In genomic region chr14:61420326-61420725, GRCh38 we compare ENCODE assay signal across 9 cellular contexts.
DNase-seq lines count a peak whose midpoint lies in the region; ATAC-seq, FAIRE-seq and TF ChIP-seq lines count a peak whose summit lies in the region.
"Had no signal": no experiment of that assay in that cellular context is flagged by ENCODE, and none has a peak within 500 bp of the region (broad histone marks: within the 10 kb centered on the region; RNA-seq: fewer than 3 reads in every experiment).

No MANE protein-coding gene starts in this region.

- no peaks in the 10 kb centered on the region for H3K9me3 ChIP-seq in CD8-positive, alpha-beta T cell (ENCODE audit: low read length)
- no peaks in the 10 kb centered on the region for H3K9me3 ChIP-seq in small intestine (ENCODE audit: control insufficient read depth, low read depth)
- H3K9me3 ChIP-seq in H9 (ENCODE audit: control insufficient read depth, low read depth, low read length), result no peaks in the 10 kb centered on the region
- H3K9me3 ChIP-seq: ovary had no signal

- 67 to 86% (median 79%) methylated on average over 4 of the region's 4 CpGs for WGBS in small intestine, 3 donors
- WGBS in H9 (ENCODE audit: extremely low coverage, insufficient read length, low lambda C conversion rate), result no CpG with 5 or more reads among the region's 4 CpGs

- H3K4me3 ChIP-seq in CD8-positive, alpha-beta T cell (ENCODE audit: low read depth, low read length), result no peak overlapping the region
- H3K4me3 ChIP-seq in small intestine (ENCODE audit: low read depth in 1 of 2, low read length in 2 of 2), result no peak overlapping the region
- H3K4me3 ChIP-seq: ovary had no signal

- H3K23ac ChIP-seq in H9 (ENCODE audit: insufficient read length, low read depth, low read length), result no peak overlapping the region

- no peaks in the 10 kb centered on the region for H3K79me1 ChIP-seq in H9 (ENCODE audit: insufficient read depth, low read depth, low read length, poor library complexity, severe bottlenecking)

- H3K4me1 Mint-ChIP-seq in CD8-positive, alpha-beta T cell (ENCODE audit: low read depth), result peaks cover 89% of the 10 kb centered on the region
- peaks cover 92% of the 10 kb centered on the region for H3K4me1 Mint-ChIP-seq in activated naive CD8-positive, alpha-beta T cell treated with anti-CD3 and anti-CD28 coated beads for 36 hours
- H3K4me1 Mint-ChIP-seq in H9, result peaks cover 10 to 16% of the 10 kb centered on the region in 2 experiments

- H3K18ac ChIP-seq in H9 (ENCODE audit: insufficient read length, low read depth, low read length), result no peak overlapping the region

- no peaks in the 10 kb centered on the region for H3K23me2 ChIP-seq in H9 (ENCODE audit: insufficient read length, low read depth, low read length, poor library complexity, severe bottlenecking)

- no peak overlapping the region for H3K27ac ChIP-seq in CD8-positive, alpha-beta T cell (ENCODE audit: low read depth, low read length)
- H3K27ac ChIP-seq in small intestine (ENCODE audit: low read depth in 1 of 2, low read length in 1 of 2), result no peak overlapping the region
- H3K27ac ChIP-seq in H9 (ENCODE audit: insufficient read length, low read depth, low read length), result no peak overlapping the region
- H3K27ac ChIP-seq: ovary had no signal

- H2BK20ac ChIP-seq in H9 (ENCODE audit: low read depth, low read length, poor library complexity, severe bottlenecking), result no peak overlapping the region

- H3T11ph ChIP-seq in H9 (ENCODE audit: low read length), result no peak overlapping the region

- no peaks in the 10 kb centered on the region for H3K9me3 Mint-ChIP-seq in CD8-positive, alpha-beta T cell
- H3K9me3 Mint-ChIP-seq in activated naive CD8-positive, alpha-beta T cell treated with anti-CD3 and anti-CD28 coated beads for 36 hours, result peaks cover 13% of the 10 kb centered on the region
- peaks cover 6 to 7% of the 10 kb centered on the region in 2 experiments; a peak in 3 of 5 replicates for H3K9me3 Mint-ChIP-seq in H9

- TF ChIP-seq CTCF in CD8-positive, alpha-beta T cell (IDR thresholded peaks at IDR 0.05), result no peak
- TF ChIP-seq CTCF in D721Med (IDR thresholded peaks at IDR 0.05; ENCODE audit: insufficient read depth, missing control alignments), result no peak
- TF ChIP-seq CTCF in H9 (conservative IDR thresholded peaks at IDR 0.05), result no peak

- no peak overlapping the region for H2AFZ ChIP-seq in H9 (ENCODE audit: low read length)

- no peak overlapping the region for H2BK120ac ChIP-seq in H9 (ENCODE audit: low read depth, low read length, poor library complexity, severe bottlenecking)

- no peaks in the 10 kb centered on the region for H3K79me2 ChIP-seq in H9 (ENCODE audit: insufficient read depth, low read length)

- H4K91ac ChIP-seq in H9 (ENCODE audit: insufficient read length, low read depth, low read length), result no peak overlapping the region

- no peak for FAIRE-seq in D721Med (lab: Jason Lieb, UNC)
- FAIRE-seq in small intestine (lab: Jason Lieb, UNC), result no peak

- peaks cover 2% of the 10 kb centered on the region for H4K20me1 ChIP-seq in H9 (ENCODE audit: control insufficient read depth, insufficient read depth, insufficient read length)

- peaks cover 85% of the 10 kb centered on the region for H3K4me1 ChIP-seq in CD8-positive, alpha-beta T cell (ENCODE audit: insufficient read depth, low read length)
- H3K4me1 ChIP-seq in small intestine (ENCODE audit: control insufficient read depth in 2 of 2, insufficient read depth in 1 of 2, low read depth in 1 of 2, low read length in 1 of 2) (peaks cover 0 to 2% of the 10 kb centered on the region in 2 donors), H9 (ENCODE audit: insufficient read depth, low read length) (no peaks in the 10 kb centered on the region)

- intact Hi-C loops in CD8-positive, alpha-beta T cell (cut with DNase I, micrococcal nuclease), result loop anchor here in 1 of 2 experiments (2.0 to 5.0 kb wide), 2 partner anchors 18 to 33 kb away; no protein-coding TSS in a partner anchor

- H2BK12ac ChIP-seq in H9 (ENCODE audit: insufficient read length, low read depth, low read length), result no peak overlapping the region

- peak overlapping the region; percentile 61 for H3K4me3 Mint-ChIP-seq in CD8-positive, alpha-beta T cell
- H3K4me3 Mint-ChIP-seq in activated naive CD8-positive, alpha-beta T cell treated with anti-CD3 and anti-CD28 coated beads for 36 hours, result peak overlapping the region; percentile 46
- no peak overlapping the region for H3K4me3 Mint-ChIP-seq in H9

- no peak overlapping the region for H2BK5ac ChIP-seq in H9 (ENCODE audit: insufficient read length, low read length)

- H3K36me3 Mint-ChIP-seq in CD8-positive, alpha-beta T cell, result peaks cover 42% of the 10 kb centered on the region
- H3K36me3 Mint-ChIP-seq in activated naive CD8-positive, alpha-beta T cell treated with anti-CD3 and anti-CD28 coated beads for 36 hours, result peaks cover 68% of the 10 kb centered on the region
- peaks cover 3 to 4% (median 3%) of the 10 kb centered on the region in 3 experiments; a peak in 4 of 7 replicates for H3K36me3 Mint-ChIP-seq in H9 (ENCODE audit: insufficient read depth in 1 of 3, low read depth in 3 of 3)

- H4K8ac ChIP-seq in H9 (replicated peaks; ENCODE audit: insufficient read length, low read depth, low read length), result no peak overlapping the region

- no peak overlapping the region for H3K9ac ChIP-seq in H9 (ENCODE audit: extremely low read depth, insufficient read length, low read length)

- H3K27ac Mint-ChIP-seq in CD8-positive, alpha-beta T cell, result peak overlapping the region; percentile 96
- peak overlapping the region; percentile 94 for H3K27ac Mint-ChIP-seq in activated naive CD8-positive, alpha-beta T cell treated with anti-CD3 and anti-CD28 coated beads for 36 hours
- peak overlapping the region in 1 of 3 experiments; percentile 45; a peak in 1 of 7 replicates for H3K27ac Mint-ChIP-seq in H9

- POLR2A ChIA-PET in CD8-positive, alpha-beta T cell (lab: Charles Lee), result interaction anchor here (1.0 to 2.3 kb wide), 7 partner anchors 10 to 59 kb away, joined by 3 to 7 read pairs (median 3); no protein-coding TSS in a partner anchor

- peak; percentile 62 for ATAC-seq in CD8-positive, alpha-beta T cell

- H3K4ac ChIP-seq in H9 (ENCODE audit: low read depth, low read length), result no peak overlapping the region; the same call in 1 of the 2 replicates

- H3K36me3 ChIP-seq in CD8-positive, alpha-beta T cell (ENCODE audit: insufficient read depth, low read length), result no peaks in the 10 kb centered on the region
- no peaks in the 10 kb centered on the region for H3K36me3 ChIP-seq in small intestine (ENCODE audit: control insufficient read depth in 2 of 2, insufficient read depth in 2 of 2, low read length in 2 of 2)
- H3K36me3 ChIP-seq: ovary had no signal

- H2BK15ac ChIP-seq in H9 (ENCODE audit: low read depth, low read length), result no peak overlapping the region

- peak in 3 of 7 experiments; percentile 49 to 66 (median 66) for DNase-seq in CD8-positive, alpha-beta T cell
- DNase-seq in NCI-H2029 treated with DMSO at 0.1 percent for 48 hours (lab: John Stamatoyannopoulos, UW), result peak; percentile 85
- peak; percentile 41 for DNase-seq in activated naive CD8-positive, alpha-beta T cell treated with anti-CD3 and anti-CD28 coated beads for 36 hours
- DNase-seq in medulla oblongata (ENCODE audit: extremely low spot score), result peak; percentile 43
- no peak for DNase-seq in NCI-H1105 treated with DMSO at 0.1 percent for 48 hours (lab: John Stamatoyannopoulos, UW)
- DNase-seq in D721Med (ENCODE audit: insufficient read length, low spot score), result no peak
- DNase-seq in small intestine, result no peak
- DNase-seq in H9, result no peak
- DNase-seq: ovary had no signal

- H3K27me3 ChIP-seq in CD8-positive, alpha-beta T cell (ENCODE audit: insufficient read depth, low read length), result no peaks in the 10 kb centered on the region
- H3K27me3 ChIP-seq in small intestine (ENCODE audit: control insufficient read depth in 2 of 2, insufficient read depth in 2 of 2, low read length in 2 of 2), result no peaks in the 10 kb centered on the region
- H3K27me3 ChIP-seq in H9 (ENCODE audit: insufficient read depth, low read length), result no peaks in the 10 kb centered on the region
- H3K27me3 ChIP-seq: ovary had no signal

- no peak overlapping the region for H3K4me2 ChIP-seq in H9 (ENCODE audit: insufficient read depth, insufficient read length, low read length)

- no peaks in the 10 kb centered on the region for H3K27me3 Mint-ChIP-seq in CD8-positive, alpha-beta T cell (ENCODE audit: low read depth)
- no peaks in the 10 kb centered on the region for H3K27me3 Mint-ChIP-seq in activated naive CD8-positive, alpha-beta T cell treated with anti-CD3 and anti-CD28 coated beads for 36 hours
- H3K27me3 Mint-ChIP-seq in H9 (ENCODE audit: low read depth), result no peaks in the 10 kb centered on the region

- no peak overlapping the region for H3K14ac ChIP-seq in H9 (ENCODE audit: insufficient read depth, low read length)

- no peak overlapping the region for H2AK5ac ChIP-seq in H9 (ENCODE audit: insufficient read length, low read length)

- H3K56ac ChIP-seq in H9 (ENCODE audit: insufficient read length, low read depth, low read length), result no peak overlapping the region

- no peak overlapping the region for H4K5ac ChIP-seq in H9 (ENCODE audit: insufficient read length, low read depth, low read length)

- CTCF ChIA-PET in CD8-positive, alpha-beta T cell (lab: Charles Lee), result interaction anchor here (0.7 to 2.1 kb wide), 4 partner anchors 8 to 23 kb away, joined by 4 to 8 read pairs (median 6); no protein-coding TSS in a partner anchor

Comparison
In these comparisons a context has a peak if more than half of its experiments do, and no peak if none do; other contexts are left out.
1. DNase-seq: peak in NCI-H2029 treated with DMSO at 0.1 percent for 48 hours (single experiment), activated naive CD8-positive, alpha-beta T cell treated with anti-CD3 and anti-CD28 coated beads for 36 hours (single experiment) and medulla oblongata (single experiment); none in NCI-H1105 treated with DMSO at 0.1 percent for 48 hours (single experiment), D721Med (single experiment), small intestine (single experiment) and H9 (single experiment).
2. H3K4me3 Mint-ChIP-seq: peak in CD8-positive, alpha-beta T cell (single experiment) and activated naive CD8-positive, alpha-beta T cell treated with anti-CD3 and anti-CD28 coated beads for 36 hours (single experiment); none in H9 (0 of 2).